3 cellular contexts compared by ENCODE assay signal in genomic region chr6:29217242-29217641, GRCh38. TPM values are rescaled to one million over a fixed set of nuclear protein-coding genes. Genes with fewer than 3 reads are reported as not detected.
"Had no signal": no experiment of that assay in that cellular context is flagged by ENCODE, and none has a peak within 500 bp of the region (broad histone marks: within the 10 kb centered on the region; RNA-seq: fewer than 3 reads in every experiment).

No MANE protein-coding gene starts in this region.

RNA-seq across cellular contexts. Expression of gene OR2J2, which starts 46.5 kb away (rescaled TPM):
- total RNA-seq: HT-29, IMR-90, K562 had no signal
- polyA plus RNA-seq: IMR-90, K562 had no signal
